Comparison of ENCODE assay signal across 9 cellular contexts in genomic region chr6:42104095-42104806, GRCh38. TPM values are rescaled to one million over a fixed set of nuclear protein-coding genes. Genes with fewer than 3 reads are reported as not detected.
DNase-seq lines count a peak whose midpoint lies in the region; ATAC-seq and TF ChIP-seq lines count a peak whose summit lies in the region.
"Had no signal": no experiment of that assay in that cellular context is flagged by ENCODE, and none has a peak within 500 bp of the region (broad histone marks: within the 10 kb centered on the region; RNA-seq: fewer than 3 reads in every experiment).

No MANE protein-coding gene starts in this region.

- H3K27me3 ChIP-seq in muscle layer of colon (ENCODE audit: control insufficient read depth in 1 of 2, insufficient read depth in 2 of 2, low read length in 2 of 2): peaks cover 0 to 14% of the 10 kb centered on the region in 2 donors

- H3K36me3 Mint-ChIP-seq in IgD-negative memory B cell: no peaks in the 10 kb centered on the region
- H3K36me3 Mint-ChIP-seq in endothelial cell (ENCODE audit: low read depth, unreplicated experiment): no peaks in the 10 kb centered on the region

- no peak overlapping the region for H3K27ac Mint-ChIP-seq in IgD-negative memory B cell
- no peak overlapping the region for H3K27ac Mint-ChIP-seq in endothelial cell (ENCODE audit: unreplicated experiment)

- H3K4me3 Mint-ChIP-seq in IgD-negative memory B cell (peak overlapping the region in 3 of 4 donors; percentile 52 to 63 (median 55)), endothelial cell (ENCODE audit: unreplicated experiment) (peak overlapping the region; percentile 45)

- peak overlapping the region; percentile 27 to 41 for H3K4me3 ChIP-seq in muscle layer of colon (ENCODE audit: low read depth in 1 of 2, low read length in 2 of 2)

- H3K27me3 Mint-ChIP-seq in IgD-negative memory B cell: peaks cover 14% of the 10 kb centered on the region
- peaks cover 10% of the 10 kb centered on the region for H3K27me3 Mint-ChIP-seq in endothelial cell (ENCODE audit: unreplicated experiment)

- H3K27ac ChIP-seq in muscle layer of colon (ENCODE audit: low read depth, low read length): no peak overlapping the region
- H3K27ac ChIP-seq: VCaP had no signal

- no peak overlapping the region for H3K9ac ChIP-seq in muscle layer of colon (ENCODE audit: low read length)

- peak; percentile 88 for TF ChIP-seq CTCF in endothelial cell (IDR thresholded peaks at IDR 0.05; ENCODE audit: unreplicated experiment)

- peaks cover 10% of the 10 kb centered on the region for H3K4me1 ChIP-seq in muscle layer of colon (ENCODE audit: insufficient read depth, low read length)

- H3K36me3 ChIP-seq in muscle layer of colon (ENCODE audit: insufficient read depth, low read length): no peaks in the 10 kb centered on the region

- no peaks in the 10 kb centered on the region for H3K9me3 ChIP-seq in muscle layer of colon (ENCODE audit: low read length)

- H3K4me1 Mint-ChIP-seq in IgD-negative memory B cell (peaks cover 0 to 2% (median 0%) of the 10 kb centered on the region in 3 donors), endothelial cell (ENCODE audit: unreplicated experiment) (peaks cover 7% of the 10 kb centered on the region)

- TF ChIP-seq POLR2A in GM18505 (IDR thresholded peaks at IDR 0.05; ENCODE audit: borderline replicate concordance, extremely low read depth, insufficient read depth, insufficient read length): no peak

- H3K9me3 Mint-ChIP-seq in IgD-negative memory B cell (no peaks in the 10 kb centered on the region), endothelial cell (ENCODE audit: unreplicated experiment) (no peaks in the 10 kb centered on the region)

- peak; percentile 65 for ATAC-seq in GM18505 (IDR thresholded peaks at IDR 0.05; ENCODE audit: unreplicated experiment)

- peak; percentile 27 to 56 for DNase-seq in activated CD8-positive, alpha-beta memory T cell treated with anti-CD3 and anti-CD28 coated beads for 1 hour (ENCODE audit: extremely low read depth in 1 of 2, low read depth in 1 of 2)
- peak; percentile 78 for DNase-seq in endothelial cell (ENCODE audit: low spot score)
- peak; percentile 40 to 58 for DNase-seq in stimulated activated CD8-positive, alpha-beta memory T cell treated with anti-CD3 and anti-CD28 coated beads, Interleukin-7, amount 100 ng/mL, for 4 hours (ENCODE audit: low read depth in 2 of 2)
- DNase-seq in DMS153 (lab: John Stamatoyannopoulos, UW): no peak
- DNase-seq in NCI-H2227 treated with DMSO at 0.1 percent for 48 hours (lab: John Stamatoyannopoulos, UW): no peak

RNA-seq across cellular contexts. Expression of gene C6orf132, which starts 38.2 kb away (rescaled TPM):
- polyA plus RNA-seq in IgD-negative memory B cell: not detected
- total RNA-seq in endothelial cell (ENCODE audit: unreplicated experiment): 0.87 TPM

RNA-seq across cellular contexts. Expression of gene TAF8, which starts 53.9 kb away (rescaled TPM):
- 22.2 TPM for polyA plus RNA-seq in IgD-negative memory B cell
- 21.9 TPM for total RNA-seq in endothelial cell (ENCODE audit: unreplicated experiment)

Comparison
In these comparisons a context has a peak if more than half of its experiments do, and no peak if none do; other contexts are left out.
1. DNase-seq: peak in activated CD8-positive, alpha-beta memory T cell treated with anti-CD3 and anti-CD28 coated beads for 1 hour (2 of 2), endothelial cell (single experiment) and stimulated activated CD8-positive, alpha-beta memory T cell treated with anti-CD3 and anti-CD28 coated beads, Interleukin-7, amount 100 ng/mL, for 4 hours (2 of 2); none in DMS153 (single experiment) and NCI-H2227 treated with DMSO at 0.1 percent for 48 hours (single experiment).